ENCODE assay signal across 24 cellular contexts in genomic region chr10:3944591-3944990, GRCh38.
DNase-seq lines count a peak whose midpoint lies in the region; ATAC-seq, FAIRE-seq and TF ChIP-seq lines count a peak whose summit lies in the region.
"Had no signal": no experiment of that assay in that cellular context is flagged by ENCODE, and none has a peak within 500 bp of the region (broad histone marks: within the 10 kb centered on the region; RNA-seq: fewer than 3 reads in every experiment).

No MANE protein-coding gene starts in this region.

- H3K4me1 ChIP-seq in K562 (replicated peaks in 1 of 2; ENCODE audit: control insufficient read depth in 2 of 2, insufficient read depth in 2 of 2, low read length in 2 of 2) (peaks cover 0 to 8% of the 10 kb centered on the region in 2 experiments; a peak in 2 of 5 replicates), rectal smooth muscle tissue (ENCODE audit: control insufficient read depth, insufficient read depth, low read length) (no peaks in the 10 kb centered on the region)

- H3K9me1 ChIP-seq in K562 (ENCODE audit: control insufficient read depth, insufficient read depth, low read length) = no peaks in the 10 kb centered on the region

- BruUV-seq in K562 (replicated peaks; lab: Mats Ljungman, UMichigan) = no TSS peak

- peaks cover 76% of the 10 kb centered on the region for H3K4me1 Mint-ChIP-seq in activated CD4-positive, alpha-beta T cell treated with anti-CD3 and anti-CD28 coated beads, Interleukin-2, amount 10 ng/mL, durations not matched to agents 7 days and 5 days
- H3K4me1 Mint-ChIP-seq in HFFc6 (ENCODE audit: low read depth) = peaks cover 53% of the 10 kb centered on the region
- H3K4me1 Mint-ChIP-seq: memory B cell had no signal

- no peak overlapping the region for H3K4me2 ChIP-seq in K562 (ENCODE audit: insufficient read depth, low read length)
- H3K4me2 ChIP-seq: A549; BLaER1 treated with 17β-estradiol and CSF1 and Interleukin-3, amounts not matched to agents 10 nM and 100 nM had no signal

- H3K27me3 ChIP-seq in K562 (ENCODE audit: control insufficient read depth in 2 of 2, insufficient read depth in 2 of 2, low read length in 2 of 2) = no peaks in the 10 kb centered on the region
- no peaks in the 10 kb centered on the region for H3K27me3 ChIP-seq in rectal smooth muscle tissue (ENCODE audit: control insufficient read depth, insufficient read depth, low read length)
- H3K27me3 ChIP-seq: BLaER1 treated with 17β-estradiol and CSF1 and Interleukin-3, amounts not matched to agents 10 nM and 100 nM; brain microvascular endothelial cell had no signal

- POLR2A ChIA-PET in activated CD4-positive, alpha-beta T cell treated with anti-CD3 and anti-CD28 coated beads, Interleukin-2, amount 10 ng/mL, durations not matched to agents 7 days and 5 days (lab: Charles Lee) = no interaction called here
- POLR2A ChIA-PET in K562 (lab: Yijun Ruan, JAX) = interaction anchor here (0.6 to 1.0 kb wide), 4 partner anchors 33 to 166 kb away, joined by 3 to 5 read pairs (median 3); partner anchors contain the start of gene KLF6

- no peak overlapping the region for H3K4me3 ChIP-seq in K562
- no peak overlapping the region for H3K4me3 ChIP-seq in rectal smooth muscle tissue (ENCODE audit: low read length)
- H3K4me3 ChIP-seq: A549; BLaER1 treated with 17β-estradiol and CSF1 and Interleukin-3, amounts not matched to agents 10 nM and 100 nM had no signal

- peaks cover 9% of the 10 kb centered on the region for H3K9me3 Mint-ChIP-seq in activated CD4-positive, alpha-beta T cell treated with anti-CD3 and anti-CD28 coated beads, Interleukin-2, amount 10 ng/mL, durations not matched to agents 7 days and 5 days
- no peaks in the 10 kb centered on the region; the same call in 1 of the 2 replicates for H3K9me3 Mint-ChIP-seq in HFFc6
- H3K9me3 Mint-ChIP-seq: activated naive CD4-positive, alpha-beta T cell treated with anti-CD3 and anti-CD28 coated beads, Interleukin-2, amount 50 U/mL, for 24 hours; dendritic cell treated with granulocyte-macrophage colony-stimulating factor and Interleukin-4, amounts not matched to agents 40 ng/mL and 50 ng/mL, for 4 days; H9; memory B cell had no signal

- ATAC-seq in K562 = no peak
- ATAC-seq: A549; HepG2; stimulated activated naive CD8-positive, alpha-beta T cell treated with anti-CD3 and anti-CD28 coated beads, Interleukin-15, Interleukin-2, amounts not matched to agents 100 U/mL and 50 U/mL, for 24 hours had no signal

- TF ChIP-seq RAD21 in K562 (CRISPR knock-in tag; conservative IDR thresholded peaks at IDR 0.05 in 1 of 2, IDR thresholded peaks at IDR 0.05 in 1 of 2) = no peak

- no peak overlapping the region for H3K4me3 Mint-ChIP-seq in activated CD4-positive, alpha-beta T cell treated with anti-CD3 and anti-CD28 coated beads, Interleukin-2, amount 10 ng/mL, durations not matched to agents 7 days and 5 days
- no peak overlapping the region for H3K4me3 Mint-ChIP-seq in HFFc6
- H3K4me3 Mint-ChIP-seq: activated naive CD4-positive, alpha-beta T cell treated with anti-CD3 and anti-CD28 coated beads, Interleukin-2, amount 50 U/mL, for 24 hours; dendritic cell treated with granulocyte-macrophage colony-stimulating factor and Interleukin-4, amounts not matched to agents 40 ng/mL and 50 ng/mL, for 4 days; H9; memory B cell; nephron progenitor cell had no signal

- H3K79me2 ChIP-seq in K562 (ENCODE audit: control insufficient read depth, insufficient read depth, low read length) = no peaks in the 10 kb centered on the region

- no peak for DNase-seq in activated CD4-positive, alpha-beta T cell treated with anti-CD3 and anti-CD28 coated beads, Interleukin-2, amount 10 ng/mL, durations not matched to agents 7 days and 5 days
- DNase-seq in activated CD4-positive, alpha-beta T cell treated with anti-CD3 and anti-CD28 coated beads for 1 hour = no peak
- DNase-seq in HFFc6 (no peak), K562 (ENCODE audit: extremely low read depth in 1 of 4, low spot score in 3 of 4) (no peak), DMS 273 (lab: John Stamatoyannopoulos, UW; ENCODE audit: unreplicated experiment) (no peak), RKO (ENCODE audit: low spot score) (no peak), GM19240 (ENCODE audit: insufficient read length, low spot score) (no peak)
- DNase-seq: brain microvascular endothelial cell; H9; NCI-H1417; NCI-H526 treated with DMSO at 0.1 percent for 48 hours; nephron progenitor cell; posterior cingulate gyrus; stimulated activated CD4-positive, alpha-beta T cell treated with anti-CD3 and anti-CD28 coated beads, Interleukin-2, amount 100 ng/mL, for 24 hours; stimulated activated naive CD8-positive, alpha-beta T cell treated with anti-CD3 and anti-CD28 coated beads, Interleukin-15, Interleukin-2, amounts not matched to agents 100 U/mL and 50 U/mL, for 24 hours had no signal

- H3K9ac ChIP-seq in K562 (ENCODE audit: insufficient read depth in 1 of 2, low read depth in 2 of 2, low read length in 2 of 2) (no peak overlapping the region), rectal smooth muscle tissue (ENCODE audit: low read length) (no peak overlapping the region)
- H3K9ac ChIP-seq: BLaER1 treated with 17β-estradiol and CSF1 and Interleukin-3, amounts not matched to agents 10 nM and 100 nM had no signal

- intact Hi-C loops in K562 (cut with micrococcal nuclease) = no loop called here

- H3K36me3 ChIP-seq in K562 (ENCODE audit: control insufficient read depth, insufficient read depth, low read length) (no peaks in the 10 kb centered on the region), rectal smooth muscle tissue (ENCODE audit: control insufficient read depth, insufficient read depth, low read length) (no peaks in the 10 kb centered on the region)
- H3K36me3 ChIP-seq: BLaER1 treated with 17β-estradiol and CSF1 and Interleukin-3, amounts not matched to agents 10 nM and 100 nM; brain microvascular endothelial cell had no signal

- FAIRE-seq in K562 (lab: Jason Lieb, UNC) = no peak
- FAIRE-seq: frontal cortex, GM12891, HepG2 had no signal

- peak overlapping the region; percentile 84 for H3K27ac Mint-ChIP-seq in activated CD4-positive, alpha-beta T cell treated with anti-CD3 and anti-CD28 coated beads, Interleukin-2, amount 10 ng/mL, durations not matched to agents 7 days and 5 days
- peak overlapping the region; percentile 52 for H3K27ac Mint-ChIP-seq in HFFc6
- H3K27ac Mint-ChIP-seq: H9, memory B cell, nephron progenitor cell had no signal

- no peaks in the 10 kb centered on the region for H4K20me1 ChIP-seq in K562 (replicated peaks; ENCODE audit: control insufficient read depth, insufficient read depth, low read length)
- H4K20me1 ChIP-seq: BLaER1 treated with 17β-estradiol and CSF1 and Interleukin-3, amounts not matched to agents 10 nM and 100 nM had no signal

- TF ChIP-seq POLR2A in K562 (conservative IDR thresholded peaks at IDR 0.05) = no peak

- H2AFZ ChIP-seq in K562 (ENCODE audit: low read depth, low read length) = no peak overlapping the region

- WGBS in K562 (ENCODE audit: insufficient coverage, low coverage, missing lambda C conversion rate) = 69% methylated on average over 2 of the region's 2 CpGs

- peaks cover 26% of the 10 kb centered on the region for H3K36me3 Mint-ChIP-seq in activated CD4-positive, alpha-beta T cell treated with anti-CD3 and anti-CD28 coated beads, Interleukin-2, amount 10 ng/mL, durations not matched to agents 7 days and 5 days (ENCODE audit: low read depth)
- H3K36me3 Mint-ChIP-seq in HFFc6 (ENCODE audit: low read depth) = peaks cover 11% of the 10 kb centered on the region; the same call in 1 of the 2 replicates
- H3K36me3 Mint-ChIP-seq: activated naive CD4-positive, alpha-beta T cell treated with anti-CD3 and anti-CD28 coated beads, Interleukin-2, amount 50 U/mL, for 24 hours; memory B cell had no signal

- CTCF ChIA-PET in activated CD4-positive, alpha-beta T cell treated with anti-CD3 and anti-CD28 coated beads, Interleukin-2, amount 10 ng/mL, durations not matched to agents 7 days and 5 days (lab: Charles Lee) = interaction anchor here (1.1 kb wide), 1 partner anchor 11 kb away, joined by 3 read pairs; no protein-coding TSS in a partner anchor
- CTCF ChIA-PET in K562 (lab: Yijun Ruan, JAX; ENCODE audit: low intra/inter-chr PET ratio) = no interaction called here

- H3K27ac ChIP-seq in K562 (ENCODE audit: extremely low read depth, low read depth, low read length) (no peak overlapping the region), rectal smooth muscle tissue (ENCODE audit: low read depth, low read length) (peak overlapping the region; percentile 37)
- H3K27ac ChIP-seq: A549; BLaER1 treated with 17β-estradiol and CSF1 and Interleukin-3, amounts not matched to agents 10 nM and 100 nM; brain microvascular endothelial cell had no signal

- in situ Hi-C loops in K562 (cut with MboI) = no loop called here

- no peak for TF ChIP-seq EP300 in K562 (IDR thresholded peaks at IDR 0.05; ENCODE audit: low read length)

- no peaks in the 10 kb centered on the region for H3K27me3 Mint-ChIP-seq in activated CD4-positive, alpha-beta T cell treated with anti-CD3 and anti-CD28 coated beads, Interleukin-2, amount 10 ng/mL, durations not matched to agents 7 days and 5 days
- H3K27me3 Mint-ChIP-seq in HFFc6 (ENCODE audit: insufficient read depth) = no peaks in the 10 kb centered on the region
- H3K27me3 Mint-ChIP-seq: activated naive CD4-positive, alpha-beta T cell treated with anti-CD3 and anti-CD28 coated beads, Interleukin-2, amount 50 U/mL, for 24 hours had no signal

- H3K9me3 ChIP-seq in K562 (replicated peaks; ENCODE audit: control insufficient read depth, insufficient read depth, low read depth, low read length) = no peaks in the 10 kb centered on the region; the same call in 1 of the 2 replicates
- H3K9me3 ChIP-seq: A549 had no signal

- TF ChIP-seq CTCF in HFFc6 (IDR thresholded peaks at IDR 0.05) (no peak), K562 (IDR thresholded peaks at IDR 0.05 in 2 of 3, conservative IDR thresholded peaks at IDR 0.05 in 1 of 3; ENCODE audit: insufficient read depth in 2 of 3, low read depth in 1 of 3, low read length in 3 of 3) (no peak)

TF ChIP-seq in K562, 482 proteins besides CTCF, POLR2A, EP300 and RAD21 (continues in another document):
- TF ChIP-seq RCOR1 (IDR thresholded peaks at IDR 0.05; ENCODE audit: borderline replicate concordance in 1 of 2, low read depth in 2 of 2, low read length in 2 of 2) (peak in 1 of 2 experiments; percentile 69; a peak in 2 of 4 replicates), RBM25 (IDR thresholded peaks at IDR 0.05; ENCODE audit: low read depth, low read length, severe bottlenecking) (peak; percentile 98), CCNT2 (IDR thresholded peaks at IDR 0.05; ENCODE audit: borderline replicate concordance, extremely low read depth, insufficient read length, low read depth, low read length) (no peak), HLTF (IDR thresholded peaks at IDR 0.05) (peak; percentile 86), HDAC2 (IDR thresholded peaks at IDR 0.05) (peak; percentile 55; the same call in 1 of the 2 replicates), ADNP (tag; IDR thresholded peaks at IDR 0.05) (peak; percentile 77), FOXA3 (CRISPR knock-in tag; conservative IDR thresholded peaks at IDR 0.05 in 1 of 2, IDR thresholded peaks at IDR 0.05 in 1 of 2) (no peak), NFIC (IDR thresholded peaks at IDR 0.05) (no peak), MEF2D (tag; conservative IDR thresholded peaks at IDR 0.05; ENCODE audit: low read depth) (no peak), CBX1 (IDR thresholded peaks at IDR 0.05; ENCODE audit: low read depth) (0 out of 2 replicates have a peak, but pooled peaks have one; percentile 38), SMARCA5 (IDR thresholded peaks at IDR 0.05) (peak; percentile 89)
